In genomic region chr3:165728924-165729323, GRCh38 we compare ENCODE assay signal across 22 cellular contexts.
DNase-seq lines count a peak whose midpoint lies in the region; ATAC-seq, FAIRE-seq and TF ChIP-seq lines count a peak whose summit lies in the region.
"Had no signal": no experiment of that assay in that cellular context is flagged by ENCODE, and none has a peak within 500 bp of the region (broad histone marks: within the 10 kb centered on the region; RNA-seq: fewer than 3 reads in every experiment).

No MANE protein-coding gene starts in this region.

- H4K91ac ChIP-seq in neuronal stem cell (ENCODE audit: low read depth, low read length, poor library complexity): no peak overlapping the region

- H2BK15ac ChIP-seq in neuronal stem cell (ENCODE audit: low read length): no peak overlapping the region

- no peak overlapping the region for H3K4me2 ChIP-seq in PC-9
- H3K4me2 ChIP-seq in neuronal stem cell (ENCODE audit: insufficient read depth, low read length, poor library complexity, severe bottlenecking): no peak overlapping the region
- H3K4me2 ChIP-seq in HepG2 (ENCODE audit: low read depth, low read length): no peak overlapping the region
- H3K4me2 ChIP-seq: A549; BLaER1 treated with 17β-estradiol and CSF1 and Interleukin-3, amounts not matched to agents 10 nM and 100 nM; GM23338 had no signal

- TF ChIP-seq POLR2A in HepG2 (IDR thresholded peaks at IDR 0.05; ENCODE audit: insufficient read depth in 1 of 2, low read depth in 2 of 2, low read length in 2 of 2): no peak

- H3K27me3 Mint-ChIP-seq in activated CD4-positive, alpha-beta memory T cell treated with anti-CD3 and anti-CD28 coated beads, Interleukin-2, amount 10 ng/mL, durations not matched to agents 7 days and 5 days: no peaks in the 10 kb centered on the region
- H3K27me3 Mint-ChIP-seq: CD4-positive, alpha-beta memory T cell had no signal

- no peaks in the 10 kb centered on the region for H3K79me1 ChIP-seq in neuronal stem cell (ENCODE audit: low read depth, low read length)

- POLR2A ChIA-PET in PC-9 (lab: Charles Lee; ENCODE audit: unreplicated experiment): no interaction called here
- POLR2A ChIA-PET in activated CD4-positive, alpha-beta memory T cell treated with anti-CD3 and anti-CD28 coated beads, Interleukin-2, amount 10 ng/mL, durations not matched to agents 7 days and 5 days (lab: Charles Lee): no interaction called here
- POLR2A ChIA-PET in HepG2 (lab: Yijun Ruan, JAX): no interaction called here

- TF ChIP-seq RAD21 in HepG2 (CRISPR knock-in tag; IDR thresholded peaks at IDR 0.05): no peak

- peaks cover 4% of the 10 kb centered on the region; the same call in 1 of the 2 replicates for H3K9me2 ChIP-seq in PC-9 (ENCODE audit: insufficient read depth)

- no peak overlapping the region for H3K14ac ChIP-seq in neuronal stem cell (ENCODE audit: low read length)

- intact Hi-C loops in PC-9 (cut with micrococcal nuclease; ENCODE audit: unreplicated experiment): no loop called here
- intact Hi-C loops in aorta (cut with DNase I): no loop called here
- intact Hi-C loops in HepG2 (cut with micrococcal nuclease; ENCODE audit: unreplicated experiment): no loop called here

- in situ Hi-C loops in HepG2 (cut with HindIII; ENCODE audit: extremely low pct_ligation_motif_present, low pct_unique_long_range_greater_than_20kb): no loop called here

- H3K27ac Mint-ChIP-seq in stimulated activated effector memory CD8-positive, alpha-beta T cell treated with anti-CD3 and anti-CD28 coated beads, Interleukin-12 subunit alpha, Interleukin-12 subunit beta, amount 100 ng/mL, for 72 hours: no peak overlapping the region
- H3K27ac Mint-ChIP-seq in activated CD4-positive, alpha-beta memory T cell treated with anti-CD3 and anti-CD28 coated beads, Interleukin-2, amount 10 ng/mL, durations not matched to agents 7 days and 5 days: no peak overlapping the region
- H3K27ac Mint-ChIP-seq: CD4-positive, alpha-beta memory T cell; GM23338 had no signal

- no peak overlapping the region for H3K23ac ChIP-seq in neuronal stem cell (ENCODE audit: low read depth, low read length, poor library complexity)

- H3K4me1 ChIP-seq in PC-9 (replicated peaks; ENCODE audit: insufficient read depth) (no peaks in the 10 kb centered on the region), neuronal stem cell (ENCODE audit: control insufficient read depth in 2 of 2, insufficient read depth in 1 of 2, low read depth in 1 of 2, low read length in 2 of 2) (no peaks in the 10 kb centered on the region), aorta (ENCODE audit: control insufficient read depth in 1 of 2, insufficient read depth in 2 of 2, low read length in 2 of 2) (no peaks in the 10 kb centered on the region), HepG2 (ENCODE audit: insufficient read depth, low read length) (no peaks in the 10 kb centered on the region)
- H3K4me1 ChIP-seq: A549, BE2C had no signal

- H3K4ac ChIP-seq in neuronal stem cell (ENCODE audit: low read length): no peak overlapping the region

- no peak overlapping the region for H4K8ac ChIP-seq in neuronal stem cell (ENCODE audit: low read depth, low read length)

- no peak for TF ChIP-seq CTCF in PC-9 (conservative IDR thresholded peaks at IDR 0.05)
- TF ChIP-seq CTCF in HepG2 (CRISPR knock-in tag; IDR thresholded peaks at IDR 0.05): no peak

- H3K4me3 Mint-ChIP-seq in stimulated activated effector memory CD8-positive, alpha-beta T cell treated with anti-CD3 and anti-CD28 coated beads, Interleukin-12 subunit alpha, Interleukin-12 subunit beta, amount 100 ng/mL, for 72 hours: no peak overlapping the region
- no peak overlapping the region for H3K4me3 Mint-ChIP-seq in activated CD4-positive, alpha-beta memory T cell treated with anti-CD3 and anti-CD28 coated beads, Interleukin-2, amount 10 ng/mL, durations not matched to agents 7 days and 5 days
- H3K4me3 Mint-ChIP-seq: CD4-positive, alpha-beta memory T cell; GM23338; H9 had no signal

- H3K79me2 ChIP-seq in PC-9 (ENCODE audit: low read depth): no peaks in the 10 kb centered on the region
- H3K79me2 ChIP-seq in HepG2 (ENCODE audit: insufficient read depth, low read length): no peaks in the 10 kb centered on the region

- peaks cover 13% of the 10 kb centered on the region for H3K9me3 Mint-ChIP-seq in stimulated activated effector memory CD8-positive, alpha-beta T cell treated with anti-CD3 and anti-CD28 coated beads, Interleukin-12 subunit alpha, Interleukin-12 subunit beta, amount 100 ng/mL, for 72 hours
- H3K9me3 Mint-ChIP-seq in activated CD4-positive, alpha-beta memory T cell treated with anti-CD3 and anti-CD28 coated beads, Interleukin-2, amount 10 ng/mL, durations not matched to agents 7 days and 5 days: peaks cover 4% of the 10 kb centered on the region
- H3K9me3 Mint-ChIP-seq: GM23338 had no signal

- H4K20me1 ChIP-seq in PC-9 (ENCODE audit: insufficient read depth) (no peaks in the 10 kb centered on the region), HepG2 (ENCODE audit: insufficient read depth, low read length) (no peaks in the 10 kb centered on the region)
- H4K20me1 ChIP-seq: BLaER1 treated with 17β-estradiol and CSF1 and Interleukin-3, amounts not matched to agents 10 nM and 100 nM had no signal

- ATAC-seq in stimulated activated effector memory CD8-positive, alpha-beta T cell treated with anti-CD3 and anti-CD28 coated beads, Interleukin-12 subunit alpha, Interleukin-12 subunit beta, amount 100 ng/mL, for 72 hours: peak; percentile 11
- ATAC-seq in aorta (ENCODE audit: low FRiP score) (peak; percentile 22), GM18502 (IDR thresholded peaks at IDR 0.05; ENCODE audit: poor library complexity, unreplicated experiment) (no peak), HepG2 (no peak)
- ATAC-seq: A549, GM23338, HCT116 had no signal

- CTCF ChIA-PET in PC-9 (lab: Charles Lee): no interaction called here
- CTCF ChIA-PET in activated CD4-positive, alpha-beta memory T cell treated with anti-CD3 and anti-CD28 coated beads, Interleukin-2, amount 10 ng/mL, durations not matched to agents 7 days and 5 days (lab: Charles Lee): no interaction called here
- CTCF ChIA-PET in HepG2 (lab: Yijun Ruan, JAX; ENCODE audit: low intra/inter-chr PET ratio, low total read pairs): no interaction called here

- no peak overlapping the region for H2AK5ac ChIP-seq in neuronal stem cell (ENCODE audit: low read depth, low read length)

- no peak overlapping the region for H3K9ac ChIP-seq in neuronal stem cell (ENCODE audit: low read depth, low read length, poor library complexity)
- H3K9ac ChIP-seq in HepG2 (ENCODE audit: insufficient read depth, low read depth, low read length): no peak overlapping the region
- H3K9ac ChIP-seq: BLaER1 treated with 17β-estradiol and CSF1 and Interleukin-3, amounts not matched to agents 10 nM and 100 nM had no signal

- H3K18ac ChIP-seq in neuronal stem cell (ENCODE audit: low read length): no peak overlapping the region

- TF ChIP-seq EP300 in HepG2 (IDR thresholded peaks at IDR 0.05; ENCODE audit: low read depth in 2 of 2, low read length in 2 of 2) (no peak), HepG2 (CRISPR knock-in tag; IDR thresholded peaks at IDR 0.05; ENCODE audit: borderline replicate concordance) (no peak)

- no CpG with 5 or more reads among the region's 5 CpGs for WGBS in neuronal stem cell (ENCODE audit: extremely low coverage in 2 of 2, insufficient read length in 2 of 2, insufficient replicate concordance in 1 of 2), 2 donors
- WGBS in aorta, 2 donors: 89% methylated on average over 5 of the region's 5 CpGs
- 8% methylated on average over 1 of the region's 5 CpGs for WGBS in HepG2 (ENCODE audit: low lambda C conversion rate)

- DNase-seq in PC-9 (no peak), neuronal stem cell (ENCODE audit: low spot score) (no peak), aorta (no peak), HepG2 (ENCODE audit: low spot score) (no peak)
- no peak for DNase-seq in stimulated activated effector memory CD8-positive, alpha-beta T cell treated with anti-CD3 and anti-CD28 coated beads, Interleukin-12 subunit alpha, Interleukin-12 subunit beta, amount 100 ng/mL, for 72 hours (ENCODE audit: low spot score in 2 of 2)
- no peak for DNase-seq in activated CD4-positive, alpha-beta memory T cell treated with anti-CD3 and anti-CD28 coated beads, Interleukin-2, amount 10 ng/mL, durations not matched to agents 7 days and 5 days
- DNase-seq: 8988T; ACHN; AML-193; BE2C; Calu3; CD4-positive, alpha-beta memory T cell; COR-L47; DMS53; DMS79 treated with DMSO at 0.1 percent for 48 hours; H9 had no signal

- H3K27ac ChIP-seq in PC-9 (no peak overlapping the region), neuronal stem cell (replicated peaks; ENCODE audit: low read length) (no peak overlapping the region), aorta (ENCODE audit: low read depth in 1 of 2, low read length in 2 of 2) (no peak overlapping the region), HepG2 (ENCODE audit: extremely low read length, insufficient read depth, low read length) (no peak overlapping the region)
- H3K27ac ChIP-seq: A549; BLaER1 treated with 17β-estradiol and CSF1 and Interleukin-3, amounts not matched to agents 10 nM and 100 nM had no signal

- no peaks in the 10 kb centered on the region for H3K27me3 ChIP-seq in PC-9 (ENCODE audit: insufficient read depth, low read depth)
- H3K27me3 ChIP-seq in neuronal stem cell (ENCODE audit: control insufficient read depth in 3 of 3, insufficient read depth in 3 of 3, low read depth in 1 of 3, low read length in 3 of 3): no peaks in the 10 kb centered on the region
- H3K27me3 ChIP-seq in aorta (ENCODE audit: control insufficient read depth in 1 of 2, insufficient read depth in 2 of 2, low read length in 1 of 2): no peaks in the 10 kb centered on the region
- H3K27me3 ChIP-seq in HepG2 (ENCODE audit: control insufficient read depth in 1 of 2, insufficient read depth in 2 of 2, low read length in 2 of 2): no peaks in the 10 kb centered on the region
- H3K27me3 ChIP-seq: BE2C; BLaER1 treated with 17β-estradiol and CSF1 and Interleukin-3, amounts not matched to agents 10 nM and 100 nM had no signal

- H3K9me3 ChIP-seq in PC-9 (ENCODE audit: insufficient read depth, low read depth): no peaks in the 10 kb centered on the region
- H3K9me3 ChIP-seq in neuronal stem cell (replicated peaks in 1 of 2; ENCODE audit: control insufficient read depth in 2 of 2, insufficient read depth in 1 of 2, low read depth in 1 of 2, low read length in 2 of 2): no peaks in the 10 kb centered on the region
- no peaks in the 10 kb centered on the region for H3K9me3 ChIP-seq in aorta (ENCODE audit: control insufficient read depth, low read length)
- no peaks in the 10 kb centered on the region for H3K9me3 ChIP-seq in HepG2 (ENCODE audit: low read length)
- H3K9me3 ChIP-seq: A549; BE2C; BLaER1 treated with 17β-estradiol and CSF1 and Interleukin-3, amounts not matched to agents 10 nM and 100 nM had no signal

- no peak overlapping the region for H2BK120ac ChIP-seq in neuronal stem cell (ENCODE audit: low read depth, low read length)

- no peak overlapping the region for H2BK5ac ChIP-seq in neuronal stem cell (ENCODE audit: low read length)

- no peaks in the 10 kb centered on the region for H3K4me1 Mint-ChIP-seq in stimulated activated effector memory CD8-positive, alpha-beta T cell treated with anti-CD3 and anti-CD28 coated beads, Interleukin-12 subunit alpha, Interleukin-12 subunit beta, amount 100 ng/mL, for 72 hours
- H3K4me1 Mint-ChIP-seq in activated CD4-positive, alpha-beta memory T cell treated with anti-CD3 and anti-CD28 coated beads, Interleukin-2, amount 10 ng/mL, durations not matched to agents 7 days and 5 days: no peaks in the 10 kb centered on the region
- H3K4me1 Mint-ChIP-seq: CD4-positive, alpha-beta memory T cell; GM23338; H9 had no signal

- H3K4me3 ChIP-seq in PC-9 (no peak overlapping the region), neuronal stem cell (ENCODE audit: low read length in 2 of 2) (no peak overlapping the region), aorta (ENCODE audit: low read length in 2 of 2) (no peak overlapping the region), HepG2 (replicated peaks in 1 of 3; ENCODE audit: insufficient read depth in 1 of 3, low read depth in 2 of 3, low read length in 3 of 3) (no peak overlapping the region)
- H3K4me3 ChIP-seq: A549; BLaER1 treated with 17β-estradiol and CSF1 and Interleukin-3, amounts not matched to agents 10 nM and 100 nM; GM23338 had no signal

- FAIRE-seq in HepG2 (lab: Jason Lieb, UNC): no peak
- FAIRE-seq: A549, GM18507 had no signal

- H2AFZ ChIP-seq in PC-9 (peak overlapping the region; percentile 40; the same call in 1 of the 2 replicates), neuronal stem cell (ENCODE audit: low read length) (peak overlapping the region; percentile 56), HepG2 (ENCODE audit: low read length) (no peak overlapping the region)
- H2AFZ ChIP-seq: GM23338 had no signal

- H3K36me3 Mint-ChIP-seq in stimulated activated effector memory CD8-positive, alpha-beta T cell treated with anti-CD3 and anti-CD28 coated beads, Interleukin-12 subunit alpha, Interleukin-12 subunit beta, amount 100 ng/mL, for 72 hours: no peaks in the 10 kb centered on the region
- no peaks in the 10 kb centered on the region for H3K36me3 Mint-ChIP-seq in activated CD4-positive, alpha-beta memory T cell treated with anti-CD3 and anti-CD28 coated beads, Interleukin-2, amount 10 ng/mL, durations not matched to agents 7 days and 5 days (ENCODE audit: low read depth)
- H3K36me3 Mint-ChIP-seq: CD4-positive, alpha-beta memory T cell had no signal

- BruUV-seq in PC-9 (replicated peaks; lab: Mats Ljungman, UMichigan) (no TSS peak), HepG2 (replicated peaks; lab: Mats Ljungman, UMichigan) (no TSS peak)

- H3K36me3 ChIP-seq in PC-9 (ENCODE audit: low read depth) (no peaks in the 10 kb centered on the region), neuronal stem cell (replicated peaks in 1 of 2; ENCODE audit: control insufficient read depth in 2 of 2, insufficient read depth in 2 of 2, low read length in 2 of 2) (no peaks in the 10 kb centered on the region), aorta (ENCODE audit: control insufficient read depth in 1 of 2, insufficient read depth in 2 of 2, low read length in 1 of 2) (no peaks in the 10 kb centered on the region), HepG2 (replicated peaks in 1 of 2; ENCODE audit: control insufficient read depth in 1 of 2, insufficient read depth in 2 of 2, low read length in 2 of 2) (no peaks in the 10 kb centered on the region)
- H3K36me3 ChIP-seq: BE2C; BLaER1 treated with 17β-estradiol and CSF1 and Interleukin-3, amounts not matched to agents 10 nM and 100 nM had no signal

- no peaks in the 10 kb centered on the region for H3F3A ChIP-seq in PC-9 (ENCODE audit: insufficient read depth, low read depth)

- no peak overlapping the region for H2BK12ac ChIP-seq in neuronal stem cell (ENCODE audit: low read length)

Comparison
In these comparisons a context has a peak if more than half of its experiments do, and no peak if none do; other contexts are left out.
1. ATAC-seq: peak in stimulated activated effector memory CD8-positive, alpha-beta T cell treated with anti-CD3 and anti-CD28 coated beads, Interleukin-12 subunit alpha, Interleukin-12 subunit beta, amount 100 ng/mL, for 72 hours (single experiment) and aorta (single experiment); none in GM18502 (single experiment) and HepG2 (single experiment).